8 cellular contexts compared by ENCODE assay signal in the genomic region with DNA sequence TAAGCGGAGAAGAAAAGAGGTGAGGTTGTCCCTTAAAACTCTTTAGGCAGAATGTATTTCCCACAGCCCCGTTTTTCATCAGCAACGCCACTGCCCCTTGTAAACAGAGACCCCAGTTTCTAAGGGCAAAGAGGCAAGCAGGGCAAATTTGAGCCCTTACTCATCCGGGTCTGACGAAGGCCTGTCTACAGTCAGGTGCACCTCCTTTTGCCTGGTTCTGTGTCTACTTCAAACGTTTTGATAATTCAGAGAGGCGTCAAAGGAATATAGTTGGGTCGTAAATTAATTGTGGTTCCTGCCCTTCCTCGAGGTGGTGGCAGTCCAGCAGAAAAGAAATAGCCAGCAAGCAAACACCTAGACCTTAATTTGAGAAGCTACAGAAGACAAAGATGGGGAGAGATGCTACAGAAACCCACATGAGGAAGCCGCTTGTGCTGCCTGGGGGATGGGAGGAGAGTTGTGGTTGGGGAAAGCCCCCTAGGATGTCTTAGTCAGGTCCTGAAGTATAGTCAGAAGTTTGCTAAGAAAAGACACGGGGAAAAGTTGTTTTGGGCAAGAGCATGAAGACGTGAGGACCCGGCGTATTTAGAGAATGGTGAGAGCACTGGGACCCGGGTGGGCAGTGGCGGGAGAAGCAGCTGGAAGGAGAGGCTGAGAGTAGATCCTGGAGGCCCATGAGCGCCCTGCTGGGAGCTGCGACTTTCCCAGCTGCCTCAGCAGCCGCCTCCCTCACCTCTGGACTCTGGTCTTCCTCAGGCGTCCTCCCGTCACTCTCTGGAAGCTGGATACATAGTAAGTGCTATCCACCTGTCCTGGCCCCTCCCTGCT. TPM values are rescaled to one million over a fixed set of nuclear protein-coding genes. Genes with fewer than 3 reads are reported as not detected.
DNase-seq lines count a peak whose midpoint lies in the region; ATAC-seq and TF ChIP-seq lines count a peak whose summit lies in the region.

No MANE protein-coding gene starts in this region.

- DNase-seq in Caki2 (ENCODE audit: low read depth) (peak; percentile 21), Peyer's patch (peak; percentile 61 to 91 (median 90)), NCI-H1092 treated with DMSO at 0.1 percent for 48 hours (lab: John Stamatoyannopoulos, UW) (no peak), DMS53 (lab: John Stamatoyannopoulos, UW) (no peak)
- peak; percentile 75 to 79 for DNase-seq in activated naive CD4-positive, alpha-beta T cell treated with anti-CD3 and anti-CD28 coated beads, Interleukin-2, amount 50 U/mL, for 72 hours (ENCODE audit: low spot score in 2 of 2)
- DNase-seq in stimulated activated CD8-positive, alpha-beta memory T cell treated with anti-CD3 and anti-CD28 coated beads, Interleukin-12 subunit alpha, Interleukin-12 subunit beta, amount 100 ng/mL, for 1 hour (ENCODE audit: low read depth) = peak; percentile 66

- no peaks in the 10 kb centered on the region for H3K27me3 ChIP-seq in Peyer's patch
- no peaks in the 10 kb centered on the region for H3K27me3 ChIP-seq in layer of hippocampus (ENCODE audit: control insufficient read depth, insufficient read depth, low read length)

- H3K4me3 ChIP-seq in Peyer's patch = peak overlapping the region; percentile 74 to 99 (median 92)

- no peaks in the 10 kb centered on the region for H3K9me3 ChIP-seq in Peyer's patch

- H3K9me3 Mint-ChIP-seq in activated naive CD4-positive, alpha-beta T cell treated with anti-CD3 and anti-CD28 coated beads, Interleukin-2, amount 50 U/mL, for 72 hours = no peaks in the 10 kb centered on the region

- peak overlapping the region; percentile 96 to 98 for H3K27ac Mint-ChIP-seq in activated naive CD4-positive, alpha-beta T cell treated with anti-CD3 and anti-CD28 coated beads, Interleukin-2, amount 50 U/mL, for 72 hours

- H3K4me1 ChIP-seq in Peyer's patch = peaks cover 4 to 55% (median 28%) of the 10 kb centered on the region in 4 donors

- peak; percentile 17 to 29 for ATAC-seq in activated naive CD4-positive, alpha-beta T cell treated with anti-CD3 and anti-CD28 coated beads, Interleukin-2, amount 50 U/mL, for 72 hours
- ATAC-seq in GM18517 (IDR thresholded peaks at IDR 0.05; ENCODE audit: unreplicated experiment) = no peak

- H3K36me3 ChIP-seq in Peyer's patch = peaks cover 0 to 57% (median 0%) of the 10 kb centered on the region in 3 donors

- peak in 1 of 6 experiments; percentile 3 for TF ChIP-seq CTCF in Peyer's patch (IDR thresholded peaks at IDR 0.05)

- peak; percentile 96 to 97 for TF ChIP-seq POLR2A in Peyer's patch (IDR thresholded peaks at IDR 0.05)

- in situ Hi-C loops in Caki2 (cut with HindIII; ENCODE audit: low pct_unique_long_range_greater_than_20kb, low sequenced_read_pairs) = no loop called here

- H3K27ac ChIP-seq in Peyer's patch (peak overlapping the region; percentile 95 to 99 (median 98)), layer of hippocampus (ENCODE audit: low read depth, low read length) (peak overlapping the region; percentile 33)

- H3K36me3 Mint-ChIP-seq in activated naive CD4-positive, alpha-beta T cell treated with anti-CD3 and anti-CD28 coated beads, Interleukin-2, amount 50 U/mL, for 72 hours = peaks cover 37 to 51% of the 10 kb centered on the region in 2 donors

RNA-seq across cellular contexts. Expression of a gene that starts 2.4 kb away (rescaled TPM):
- 18.2 and 19.7 TPM in 2 replicates for total RNA-seq in Caki2 (2014; rRNA removed; shearing (Covaris generic); ENCODE audit: low replicate concordance)
- total RNA-seq in Peyer's patch = 100 to 1,000 TPM in 1 of 4 donors, 10 to 100 TPM in 3; 51.2 to 167 (median 72.2) TPM
- total RNA-seq in activated naive CD4-positive, alpha-beta T cell treated with anti-CD3 and anti-CD28 coated beads, Interleukin-2, amount 50 U/mL, for 72 hours = 100 to 1,000 TPM; 104 to 117 TPM

RNA-seq across cellular contexts. Expression of a gene that starts 9.9 kb away (rescaled TPM):
- total RNA-seq in Caki2 (2014; rRNA removed; shearing (Covaris generic); ENCODE audit: low replicate concordance) = 7.0 and 8.8 TPM in 2 replicates
- 100 to 1,000 TPM in 1 of 4 donors, 10 to 100 TPM in 3; 45.5 to 107 (median 65.0) TPM for total RNA-seq in Peyer's patch
- total RNA-seq in activated naive CD4-positive, alpha-beta T cell treated with anti-CD3 and anti-CD28 coated beads, Interleukin-2, amount 50 U/mL, for 72 hours = 100 to 1,000 TPM; 103 to 111 TPM

RNA-seq across cellular contexts. Expression of a gene that starts 38.3 kb away (rescaled TPM):
- total RNA-seq in Caki2 (2014; rRNA removed; shearing (Covaris generic); ENCODE audit: low replicate concordance) = 9.4 and 19.0 TPM in 2 replicates
- 100 to 1,000 TPM in 1 of 4 donors, 10 to 100 TPM in 3; 50.4 to 109 (median 81.8) TPM for total RNA-seq in Peyer's patch
- 10 to 100 TPM; 61.6 to 76.8 TPM for total RNA-seq in activated naive CD4-positive, alpha-beta T cell treated with anti-CD3 and anti-CD28 coated beads, Interleukin-2, amount 50 U/mL, for 72 hours

RNA-seq across cellular contexts. Expression of a gene that starts 50.4 kb away (rescaled TPM):
- 7.0 and 12.0 TPM in 2 replicates for total RNA-seq in Caki2 (2014; rRNA removed; shearing (Covaris generic); ENCODE audit: low replicate concordance)
- 10 to 100 TPM in 2 of 4 donors, 1 to 10 TPM in 2; 7.5 to 12.5 (median 9.9) TPM for total RNA-seq in Peyer's patch
- 10 to 100 TPM; 11.6 to 13.7 TPM for total RNA-seq in activated naive CD4-positive, alpha-beta T cell treated with anti-CD3 and anti-CD28 coated beads, Interleukin-2, amount 50 U/mL, for 72 hours

Comparison
In these comparisons a context has a peak if more than half of its experiments do, and no peak if none do; other contexts are left out.
1. DNase-seq: peak in Caki2 (single experiment), Peyer's patch (3 of 3), activated naive CD4-positive, alpha-beta T cell treated with anti-CD3 and anti-CD28 coated beads, Interleukin-2, amount 50 U/mL, for 72 hours (2 of 2) and stimulated activated CD8-positive, alpha-beta memory T cell treated with anti-CD3 and anti-CD28 coated beads, Interleukin-12 subunit alpha, Interleukin-12 subunit beta, amount 100 ng/mL, for 1 hour (single experiment); none in NCI-H1092 treated with DMSO at 0.1 percent for 48 hours (single experiment) and DMS53 (single experiment).